Comparison of ENCODE assay signal across 11 cellular contexts in genomic region chr5:172051643-172052362, GRCh38. TPM values are rescaled to one million over a fixed set of nuclear protein-coding genes. Genes with fewer than 3 reads are reported as not detected.
DNase-seq lines count a peak whose midpoint lies in the region; ATAC-seq and TF ChIP-seq lines count a peak whose summit lies in the region.
"Had no signal": no experiment of that assay in that cellular context is flagged by ENCODE, and none has a peak within 500 bp of the region (broad histone marks: within the 10 kb centered on the region; RNA-seq: fewer than 3 reads in every experiment).

No MANE protein-coding gene starts in this region.

- H3K9ac ChIP-seq in adipocyte (ENCODE audit: low read length) = peak overlapping the region; percentile 16
- H3K9ac ChIP-seq: KMS-11 had no signal

- intact Hi-C loops in stomach (cut with DNase I; ENCODE audit: low total_unique reads) = no loop called here

- H3K27ac ChIP-seq in stomach = peak overlapping the region in 3 of 5 donors; percentile 2 to 53 (median 22)
- H3K27ac ChIP-seq: KMS-11 had no signal

- peaks cover 15% of the 10 kb centered on the region for H3K4me1 ChIP-seq in adipocyte (ENCODE audit: control insufficient read depth, insufficient read depth, low read length)
- peaks cover 0 to 12% (median 0%) of the 10 kb centered on the region in 4 donors for H3K4me1 ChIP-seq in stomach

- no peak for TF ChIP-seq EP300 in Ishikawa (IDR thresholded peaks at IDR 0.05; ENCODE audit: borderline replicate concordance)
- no peak for TF ChIP-seq EP300 in stomach (IDR thresholded peaks at IDR 0.05)

- H3K4me3 ChIP-seq in adipocyte (ENCODE audit: low read length) = no peak overlapping the region
- no peak overlapping the region for H3K4me3 ChIP-seq in kidney epithelial cell (ENCODE audit: low read depth, low read length)
- no peak overlapping the region for H3K4me3 ChIP-seq in stomach

- DNase-seq in adipocyte (ENCODE audit: low read depth) (peak; percentile 7), kidney epithelial cell (ENCODE audit: low read depth) (peak; percentile 25), stomach (no peak), HuH-7 (ENCODE audit: low spot score) (no peak), anterior cingulate cortex (lab: John Stamatoyannopoulos, UW) (no peak)
- DNase-seq: H7, NCI-H2171 treated with DMSO at 0.1 percent for 48 hours, T-helper 1 cell had no signal

- H3K27me3 ChIP-seq in adipocyte (replicated peaks; ENCODE audit: control insufficient read depth, insufficient read depth, low read length) (no peaks in the 10 kb centered on the region), kidney epithelial cell (ENCODE audit: control insufficient read depth, insufficient read depth, low read length) (no peaks in the 10 kb centered on the region), stomach (no peaks in the 10 kb centered on the region)

- H3K36me3 ChIP-seq in adipocyte (ENCODE audit: control insufficient read depth, insufficient read depth, low read length, severe bottlenecking) = peaks cover 71% of the 10 kb centered on the region
- H3K36me3 ChIP-seq in kidney epithelial cell (ENCODE audit: control insufficient read depth, insufficient read depth, low read length) = peaks cover 2% of the 10 kb centered on the region
- peaks cover 24 to 97% (median 72%) of the 10 kb centered on the region in 4 donors for H3K36me3 ChIP-seq in stomach

- no peaks in the 10 kb centered on the region for H3K9me3 ChIP-seq in adipocyte (ENCODE audit: control insufficient read depth, low read length)
- no peaks in the 10 kb centered on the region for H3K9me3 ChIP-seq in stomach

- no peak for TF ChIP-seq RAD21 in Ishikawa (IDR thresholded peaks at IDR 0.05; ENCODE audit: low read depth)

- ATAC-seq in GM21423 (IDR thresholded peaks at IDR 0.05; ENCODE audit: unreplicated experiment) = no peak

- TF ChIP-seq POLR2A in stomach (IDR thresholded peaks at IDR 0.05) = no peak

- WGBS in stomach, 5 donors = 75 to 84% (median 83%) methylated on average over 16 of the region's 16 CpGs

- TF ChIP-seq CTCF in kidney epithelial cell (IDR thresholded peaks at IDR 0.05; ENCODE audit: insufficient read depth, low read length, poor library complexity, severe bottlenecking) (no peak), stomach (IDR thresholded peaks at IDR 0.05) (no peak)

TF ChIP-seq in Ishikawa, 13 proteins besides CTCF, POLR2A, EP300 and RAD21:
- no peak for TF ChIP-seq CEBPB (IDR thresholded peaks at IDR 0.05)
- TF ChIP-seq TAF1 (IDR thresholded peaks at IDR 0.05; ENCODE audit: low read depth) = no peak
- TF ChIP-seq YY1 (IDR thresholded peaks at IDR 0.05; ENCODE audit: low read depth) = no peak
- TF ChIP-seq MAX (IDR thresholded peaks at IDR 0.05) = peak; percentile 27; the same call in 1 of the 2 replicates
- TF ChIP-seq FOXM1 (IDR thresholded peaks at IDR 0.05; ENCODE audit: borderline replicate concordance, low read depth) = no peak
- TF ChIP-seq USF1 (IDR thresholded peaks at IDR 0.05) = no peak
- no peak for TF ChIP-seq CREB1 (IDR thresholded peaks at IDR 0.05; ENCODE audit: low read depth)
TF ChIP-seq in Ishikawa: peak in this region for 1.

RNA-seq across cellular contexts. Expression of gene FBXW11, which starts 45.4 kb away (rescaled TPM):
- total RNA-seq in kidney epithelial cell (52.8 and 75.1 TPM in 2 replicates), stomach (100 to 1,000 TPM in 3 of 5 donors, 10 to 100 TPM in 1, 1 to 10 TPM in 1; 4.3 to 117 (median 101) TPM)
- polyA plus RNA-seq in stomach = 10 to 100 TPM in 2 of 3 donors, 1 to 10 TPM in 1; 9.0 to 29.3 (median 19.9) TPM

Comparison
In these comparisons a context has a peak if more than half of its experiments do, and no peak if none do; other contexts are left out.
1. DNase-seq: peak in adipocyte (single experiment) and kidney epithelial cell (single experiment); none in stomach (single experiment), HuH-7 (single experiment) and anterior cingulate cortex (0 of 58).